1 cellular context compared by ENCODE assay signal in the genomic region with DNA sequence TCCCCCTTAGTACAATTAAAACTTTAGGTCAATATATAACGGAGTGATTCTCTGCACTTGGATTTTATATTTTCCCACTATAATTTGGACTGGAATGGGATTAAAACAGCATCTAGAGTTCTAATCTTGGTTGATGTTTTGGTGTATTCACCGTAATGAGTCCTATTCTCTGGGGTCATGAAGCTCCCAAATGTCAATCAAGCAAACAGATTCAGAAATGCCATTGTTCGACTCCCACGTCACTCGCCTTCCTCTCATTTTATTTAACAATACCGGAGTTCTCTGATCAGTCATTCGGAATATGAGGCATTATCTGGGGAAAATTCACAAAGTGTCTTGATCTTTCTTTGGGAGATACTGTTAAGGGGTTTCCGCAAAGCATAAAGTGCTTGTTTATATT.
TF ChIP-seq lines count a peak whose summit lies in the region.

No MANE protein-coding gene starts in this region.

TF ChIP-seq in endothelial cell of umbilical vein, 7 proteins besides CTCF, POLR2A, EP300 and RAD21:
- no peak for TF ChIP-seq POLR2AphosphoS5 (IDR thresholded peaks at IDR 0.05; ENCODE audit: insufficient read depth, low read depth, low read length)
- TF ChIP-seq GATA2 (IDR thresholded peaks at IDR 0.05; ENCODE audit: insufficient read depth, insufficient read length, low read depth, low read length) = no peak
- no peak for TF ChIP-seq EZH2 (IDR thresholded peaks at IDR 0.05; ENCODE audit: borderline replicate concordance, low read depth, low read length, severe bottlenecking)
- no peak for TF ChIP-seq FOS (IDR thresholded peaks at IDR 0.05; ENCODE audit: borderline replicate concordance, insufficient read depth, low read length)
- TF ChIP-seq, protein P1, sequence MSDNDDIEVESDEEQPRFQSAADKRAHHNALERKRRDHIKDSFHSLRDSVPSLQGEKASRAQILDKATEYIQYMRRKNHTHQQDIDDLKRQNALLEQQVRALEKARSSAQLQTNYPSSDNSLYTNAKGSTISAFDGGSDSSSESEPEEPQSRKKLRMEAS (IDR thresholded peaks at IDR 0.05; ENCODE audit: insufficient read depth, insufficient read length) = no peak
- TF ChIP-seq JUN (IDR thresholded peaks at IDR 0.05; ENCODE audit: borderline replicate concordance, insufficient read depth, insufficient read length, low read depth) = no peak
